Comparison of ENCODE assay signal across 21 cellular contexts in genomic region chr12:132168311-132169031, GRCh38.
"Had no signal": no experiment of that assay in that cellular context is flagged by ENCODE, and none has a peak within 500 bp of the region (broad histone marks: within the 10 kb centered on the region; RNA-seq: fewer than 3 reads in every experiment).

No MANE protein-coding gene starts in this region.

- FAIRE-seq: endometrium, urothelium cell line had no signal

- H3K4me3 Mint-ChIP-seq: activated naive CD8-positive, alpha-beta T cell treated with anti-CD3 and anti-CD28 coated beads, Interleukin-2, amount 10 ng/mL, durations not matched to agents 7 days and 5 days; activated T-cell treated with anti-CD3 and anti-CD28 coated beads, Interleukin-2, amount 50 U/mL, for 24 hours; activated T-helper 17 cell treated with anti-CD3 and anti-CD28 coated beads, Interleukin-2, amount 50 U/mL, for 72 hours; nephron progenitor cell; stimulated activated naive CD8-positive, alpha-beta T cell treated with anti-CD3 and anti-CD28 coated beads, Interleukin-15, Interleukin-2, amounts not matched to agents 100 ng/mL and 50 ng/mL, for 24 hours had no signal

- H3K4me1 ChIP-seq: parathyroid adenoma had no signal

- H3K9me3 Mint-ChIP-seq: activated T-cell treated with anti-CD3 and anti-CD28 coated beads, Interleukin-2, amount 50 U/mL, for 24 hours; activated T-helper 17 cell treated with anti-CD3 and anti-CD28 coated beads, Interleukin-2, amount 50 U/mL, for 72 hours; stimulated activated naive CD8-positive, alpha-beta T cell treated with anti-CD3 and anti-CD28 coated beads, Interleukin-15, Interleukin-2, amounts not matched to agents 100 ng/mL and 50 ng/mL, for 24 hours had no signal

- H3K36me3 ChIP-seq: breast epithelium, left lung, tibial artery had no signal

- H3K36me3 Mint-ChIP-seq: activated naive CD8-positive, alpha-beta T cell treated with anti-CD3 and anti-CD28 coated beads, Interleukin-2, amount 10 ng/mL, durations not matched to agents 7 days and 5 days had no signal

- ATAC-seq: left lung had no signal

- H3K4me3 ChIP-seq: breast epithelium, left lung, tibial artery had no signal

- H3K27ac Mint-ChIP-seq: activated naive CD8-positive, alpha-beta T cell treated with anti-CD3 and anti-CD28 coated beads, Interleukin-2, amount 10 ng/mL, durations not matched to agents 7 days and 5 days; activated T-cell treated with anti-CD3 and anti-CD28 coated beads, Interleukin-2, amount 50 U/mL, for 24 hours; activated T-helper 17 cell treated with anti-CD3 and anti-CD28 coated beads, Interleukin-2, amount 50 U/mL, for 72 hours; nephron progenitor cell; stimulated activated naive CD8-positive, alpha-beta T cell treated with anti-CD3 and anti-CD28 coated beads, Interleukin-15, Interleukin-2, amounts not matched to agents 100 ng/mL and 50 ng/mL, for 24 hours had no signal

- DNase-seq: activated CD4-positive, alpha-beta T cell treated with anti-CD3 and anti-CD28 coated beads, Interleukin-2, amount 50 U/mL, for 4 hours; activated CD8-positive, alpha-beta memory T cell treated with anti-CD3 and anti-CD28 coated beads for 24 hours; activated CD8-positive, alpha-beta memory T cell treated with anti-CD3 and anti-CD28 coated beads, Interleukin-2, amount 50 U/mL, for 4 hours; activated naive CD8-positive, alpha-beta T cell treated with anti-CD3 and anti-CD28 coated beads, Interleukin-2, amount 10 ng/mL, durations not matched to agents 7 days and 5 days; activated T-cell treated with anti-CD3 and anti-CD28 coated beads, Interleukin-2, amount 50 U/mL, for 24 hours; amniotic stem cell; cortex of kidney; midbrain; nephron progenitor cell; nucleus accumbens; stimulated activated CD4-positive, alpha-beta T cell treated with anti-CD3 and anti-CD28 coated beads, Interleukin-12 subunit alpha, Interleukin-12 subunit beta, amount 100 ng/mL, for 4 hours; stimulated activated CD4-positive, alpha-beta T cell treated with anti-CD3 and anti-CD28 coated beads, Interleukin-4, amount 100 ng/mL, for 4 hours; T-helper 9 cell; tibial artery had no signal

- H3K27ac ChIP-seq: breast epithelium, left lung, parathyroid adenoma, tibial artery had no signal

- H3K9ac ChIP-seq: parathyroid adenoma had no signal

- H3K27me3 Mint-ChIP-seq: activated T-helper 17 cell treated with anti-CD3 and anti-CD28 coated beads, Interleukin-2, amount 50 U/mL, for 72 hours; stimulated activated naive CD8-positive, alpha-beta T cell treated with anti-CD3 and anti-CD28 coated beads, Interleukin-15, Interleukin-2, amounts not matched to agents 100 ng/mL and 50 ng/mL, for 24 hours had no signal

- H3K9me3 ChIP-seq: breast epithelium, left lung, tibial artery had no signal
